ENCODE assay signal across 8 cellular contexts in genomic region chr16:57042157-57043111, GRCh38. TPM values are rescaled to one million over a fixed set of nuclear protein-coding genes. Genes with fewer than 3 reads are reported as not detected.
DNase-seq lines count a peak whose midpoint lies in the region; ATAC-seq and TF ChIP-seq lines count a peak whose summit lies in the region.

No MANE protein-coding gene starts in this region.

- no peak for TF ChIP-seq POLR2A in gastrocnemius medialis (IDR thresholded peaks at IDR 0.05)

- intact Hi-C loops in gastrocnemius medialis (cut with DNase I; ENCODE audit: low total_unique reads), result no loop called here

- no peaks in the 10 kb centered on the region for H3K9me3 ChIP-seq in effector memory CD4-positive, alpha-beta T cell (ENCODE audit: control insufficient read depth, low read length)
- H3K9me3 ChIP-seq in gastrocnemius medialis, result no peaks in the 10 kb centered on the region

- no peak for TF ChIP-seq CTCF in gastrocnemius medialis (IDR thresholded peaks at IDR 0.05 in 4 of 5, conservative IDR thresholded peaks at IDR 0.05 in 1 of 5)

- in situ Hi-C loops in gastrocnemius medialis (cut with MboI; ENCODE audit: low sequenced_read_pairs in 4 of 4), result loop anchor here (10.0 kb wide), 2 partner anchors 168 to 178 kb away; partner anchors contain the start of gene SLC12A3 (in 3 of the 4)

- peak overlapping the region; percentile 40 for H3K4me3 ChIP-seq in effector memory CD4-positive, alpha-beta T cell (ENCODE audit: insufficient read depth, low read depth, low read length, poor library complexity, severe bottlenecking)
- H3K4me3 ChIP-seq in gastrocnemius medialis, result no peak overlapping the region

- peaks cover 59% of the 10 kb centered on the region for H3K4me1 ChIP-seq in effector memory CD4-positive, alpha-beta T cell (ENCODE audit: control insufficient read depth, insufficient read depth, low read length, poor library complexity, severe bottlenecking)
- peaks cover 0 to 8% of the 10 kb centered on the region in 2 donors for H3K4me1 ChIP-seq in gastrocnemius medialis

- peak; percentile 60 for ATAC-seq in GM19025 (IDR thresholded peaks at IDR 0.05; ENCODE audit: low read depth, unreplicated experiment)
- ATAC-seq in HG03159 (IDR thresholded peaks at IDR 0.05; ENCODE audit: unreplicated experiment), result peak; percentile 65
- ATAC-seq in gastrocnemius medialis, result no peak

- DNase-seq in activated CD4-positive, alpha-beta T cell treated with anti-CD3 and anti-CD28 coated beads for 1 hour, result peak; percentile 68
- DNase-seq in effector memory CD4-positive, alpha-beta T cell, result peak; percentile 27 to 65 (median 55)
- peak; percentile 52 to 56 for DNase-seq in stimulated activated CD8-positive, alpha-beta memory T cell treated with anti-CD3 and anti-CD28 coated beads, Interleukin-7, amount 100 ng/mL, for 1 hour (ENCODE audit: low read depth in 2 of 2)
- DNase-seq in hypothalamus (lab: John Stamatoyannopoulos, UW) (no peak), SW480 (ENCODE audit: low spot score) (no peak), gastrocnemius medialis (no peak)

- peak overlapping the region; percentile 86 for H3K27ac ChIP-seq in effector memory CD4-positive, alpha-beta T cell (ENCODE audit: insufficient read depth, low read length, poor library complexity, severe bottlenecking)
- H3K27ac ChIP-seq in gastrocnemius medialis, result no peak overlapping the region

- peaks cover 40% of the 10 kb centered on the region for H3K36me3 ChIP-seq in effector memory CD4-positive, alpha-beta T cell (ENCODE audit: control insufficient read depth, insufficient read depth, low read length)
- no peaks in the 10 kb centered on the region for H3K36me3 ChIP-seq in gastrocnemius medialis

- no peaks in the 10 kb centered on the region for H3K27me3 ChIP-seq in effector memory CD4-positive, alpha-beta T cell (replicated peaks; ENCODE audit: control insufficient read depth, insufficient read depth, low read length, poor library complexity, severe bottlenecking)
- no peaks in the 10 kb centered on the region for H3K27me3 ChIP-seq in gastrocnemius medialis

RNA-seq across cellular contexts. Expression of gene CPNE2, which starts 49.9 kb away (rescaled TPM):
- 10 to 100 TPM; 11.7 to 20.0 (median 17.2) TPM for total RNA-seq in gastrocnemius medialis

RNA-seq across cellular contexts. Expression of gene NLRC5, which starts 53.1 kb away (rescaled TPM):
- 1 to 10 TPM; 2.5 to 9.4 (median 5.1) TPM for total RNA-seq in gastrocnemius medialis

Comparison
In these comparisons a context has a peak if more than half of its experiments do, and no peak if none do; other contexts are left out.
1. ATAC-seq: peak in GM19025 (single experiment) and HG03159 (single experiment); none in gastrocnemius medialis (0 of 2).
2. DNase-seq: peak in activated CD4-positive, alpha-beta T cell treated with anti-CD3 and anti-CD28 coated beads for 1 hour (single experiment), effector memory CD4-positive, alpha-beta T cell (3 of 3) and stimulated activated CD8-positive, alpha-beta memory T cell treated with anti-CD3 and anti-CD28 coated beads, Interleukin-7, amount 100 ng/mL, for 1 hour (2 of 2); none in hypothalamus (0 of 51), SW480 (single experiment) and gastrocnemius medialis (0 of 2).